8 cellular contexts compared by ENCODE assay signal in the genomic region with DNA sequence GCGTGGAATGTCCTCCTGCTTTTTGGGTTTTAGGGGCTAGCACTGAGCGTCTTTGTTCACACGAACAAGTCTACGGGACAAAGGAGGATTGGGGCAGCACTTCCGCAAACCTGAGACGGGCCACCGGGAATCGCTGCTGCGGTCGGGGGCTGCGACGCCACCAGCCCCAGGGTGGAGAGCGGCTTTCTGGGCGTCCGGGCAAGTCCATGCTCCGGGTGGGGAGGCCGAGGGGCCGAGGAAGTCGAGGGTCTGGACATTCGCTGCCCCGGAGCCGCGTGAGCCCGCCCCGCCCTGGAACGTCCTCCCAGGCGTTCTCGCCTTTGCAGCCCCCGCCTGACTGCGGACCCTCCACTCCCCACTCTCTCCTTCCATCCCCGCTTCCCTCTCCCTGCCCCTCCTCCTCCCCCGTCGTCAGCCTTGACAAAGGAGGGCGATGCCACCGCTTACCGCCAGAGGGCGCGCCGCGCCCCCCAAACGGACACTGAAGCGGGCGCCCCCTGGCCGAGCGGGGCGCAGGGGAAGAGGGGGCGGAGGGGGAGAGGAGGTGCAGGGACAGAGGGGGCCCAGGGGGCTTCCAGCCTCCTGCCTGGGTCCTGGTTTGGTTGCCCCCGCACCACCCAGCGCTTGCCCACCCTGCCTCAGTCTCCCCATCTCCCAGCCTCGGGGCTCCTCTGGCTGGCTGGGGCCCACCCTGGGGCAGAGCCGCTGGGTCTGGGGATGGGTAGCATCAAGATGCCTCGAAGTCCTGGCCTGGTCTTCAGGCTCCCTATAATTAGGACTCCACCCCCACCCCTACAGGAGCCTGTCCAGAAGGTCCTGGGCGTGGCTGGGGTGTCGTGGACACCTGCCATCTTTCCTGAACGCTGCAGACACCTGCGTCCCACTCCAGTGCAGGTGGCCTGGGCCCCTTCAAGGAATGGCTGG. TPM values are rescaled to one million over a fixed set of nuclear protein-coding genes. Genes with fewer than 3 reads are reported as not detected.
DNase-seq lines count a peak whose midpoint lies in the region; ATAC-seq and TF ChIP-seq lines count a peak whose summit lies in the region.

No MANE protein-coding gene starts in this region.

- no peaks in the 10 kb centered on the region for H3K27me3 ChIP-seq in liver (ENCODE audit: control insufficient read depth in 4 of 4, insufficient read depth in 4 of 4, low read length in 3 of 4)

- H3K27ac ChIP-seq in liver (ENCODE audit: low read depth in 1 of 2, low read length in 2 of 2) = no peak overlapping the region

- no peak overlapping the region for H3K9ac ChIP-seq in liver (ENCODE audit: low read depth in 1 of 2, low read length in 2 of 2)

- DNase-seq in 8988T (peak; percentile 97), GM13976 (ENCODE audit: low spot score) (peak; percentile 93), Kasumi-1 (lab: John Stamatoyannopoulos, UW) (peak; percentile 50 to 51), dedifferentiated amniotic fluid mesenchymal stem cell (ENCODE audit: extremely low spot score) (peak; percentile 36)
- peak; percentile 57 to 67 for DNase-seq in activated CD4-positive, alpha-beta T cell treated with anti-CD3 and anti-CD28 coated beads for 4 hours
- DNase-seq in stimulated activated CD4-positive, alpha-beta T cell treated with anti-CD3 and anti-CD28 coated beads, Interleukin-4, amount 100 ng/mL, for 1 hour = peak; percentile 69

- H3K4me1 ChIP-seq in liver (ENCODE audit: control insufficient read depth in 4 of 4, insufficient read depth in 4 of 4, low read length in 3 of 4) = peaks cover 0 to 32% (median 14%) of the 10 kb centered on the region in 4 donors

- peak overlapping the region in 2 of 3 donors; percentile 18 to 19 for H3K4me3 ChIP-seq in liver (ENCODE audit: low read depth in 1 of 3, low read length in 3 of 3)

- ATAC-seq in GM21390 (IDR thresholded peaks at IDR 0.05; ENCODE audit: unreplicated experiment) = no peak

- in situ Hi-C loops in GM13976 (cut with MboI; ENCODE audit: low sequenced_read_pairs, unreplicated experiment) = no loop called here

- no peaks in the 10 kb centered on the region for H3K9me3 ChIP-seq in liver (ENCODE audit: control insufficient read depth in 4 of 4, low read length in 3 of 4)

- WGBS in liver = 9% methylated on average over 56 of the region's 56 CpGs

- H3K36me3 ChIP-seq in liver (ENCODE audit: control insufficient read depth in 4 of 4, insufficient read depth in 3 of 4, low read depth in 1 of 4, low read length in 3 of 4) = no peaks in the 10 kb centered on the region

- peak; percentile 78 to 88 for TF ChIP-seq RAD21 in liver (IDR thresholded peaks at IDR 0.05)

- peak; percentile 100 for TF ChIP-seq CTCF in GM13976 (IDR thresholded peaks at IDR 0.05; ENCODE audit: borderline replicate concordance, control extremely low read depth, extremely low read depth, insufficient read depth, missing control alignments)
- TF ChIP-seq CTCF in liver (IDR thresholded peaks at IDR 0.05; ENCODE audit: low read depth, low read length, missing input control) = peak; percentile 87

TF ChIP-seq in liver, 16 proteins besides CTCF, POLR2A, EP300 and RAD21:
- no peak for TF ChIP-seq TAF1 (conservative IDR thresholded peaks at IDR 0.05)
- TF ChIP-seq, protein P1, sequence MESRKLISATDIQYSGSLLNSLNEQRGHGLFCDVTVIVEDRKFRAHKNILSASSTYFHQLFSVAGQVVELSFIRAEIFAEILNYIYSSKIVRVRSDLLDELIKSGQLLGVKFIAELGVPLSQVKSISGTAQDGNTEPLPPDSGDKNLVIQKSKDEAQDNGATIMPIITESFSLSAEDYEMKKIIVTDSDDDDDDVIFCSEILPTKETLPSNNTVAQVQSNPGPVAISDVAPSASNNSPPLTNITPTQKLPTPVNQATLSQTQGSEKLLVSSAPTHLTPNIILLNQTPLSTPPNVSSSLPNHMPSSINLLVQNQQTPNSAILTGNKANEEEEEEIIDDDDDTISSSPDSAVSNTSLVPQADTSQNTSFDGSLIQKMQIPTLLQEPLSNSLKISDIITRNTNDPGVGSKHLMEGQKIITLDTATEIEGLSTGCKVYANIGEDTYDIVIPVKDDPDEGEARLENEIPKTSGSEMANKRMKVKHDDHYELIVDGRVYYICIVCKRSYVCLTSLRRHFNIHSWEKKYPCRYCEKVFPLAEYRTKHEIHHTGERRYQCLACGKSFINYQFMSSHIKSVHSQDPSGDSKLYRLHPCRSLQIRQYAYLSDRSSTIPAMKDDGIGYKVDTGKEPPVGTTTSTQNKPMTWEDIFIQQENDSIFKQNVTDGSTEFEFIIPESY (IDR thresholded peaks at IDR 0.05) = no peak
- no peak for TF ChIP-seq RXRA (IDR thresholded peaks at IDR 0.05)
- TF ChIP-seq YY1 (IDR thresholded peaks at IDR 0.05) = no peak
- TF ChIP-seq HNF4G (IDR thresholded peaks at IDR 0.05) = no peak
- TF ChIP-seq ATF3 (IDR thresholded peaks at IDR 0.05) = no peak
- TF ChIP-seq, protein P2, sequence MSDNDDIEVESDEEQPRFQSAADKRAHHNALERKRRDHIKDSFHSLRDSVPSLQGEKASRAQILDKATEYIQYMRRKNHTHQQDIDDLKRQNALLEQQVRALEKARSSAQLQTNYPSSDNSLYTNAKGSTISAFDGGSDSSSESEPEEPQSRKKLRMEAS (IDR thresholded peaks at IDR 0.05) = no peak
- no peak for TF ChIP-seq EGR1 (IDR thresholded peaks at IDR 0.05; ENCODE audit: low read depth in 2 of 2)
- TF ChIP-seq FOXA1 (IDR thresholded peaks at IDR 0.05) = no peak
- TF ChIP-seq SP1 (IDR thresholded peaks at IDR 0.05) = no peak
- TF ChIP-seq, protein P3, sequence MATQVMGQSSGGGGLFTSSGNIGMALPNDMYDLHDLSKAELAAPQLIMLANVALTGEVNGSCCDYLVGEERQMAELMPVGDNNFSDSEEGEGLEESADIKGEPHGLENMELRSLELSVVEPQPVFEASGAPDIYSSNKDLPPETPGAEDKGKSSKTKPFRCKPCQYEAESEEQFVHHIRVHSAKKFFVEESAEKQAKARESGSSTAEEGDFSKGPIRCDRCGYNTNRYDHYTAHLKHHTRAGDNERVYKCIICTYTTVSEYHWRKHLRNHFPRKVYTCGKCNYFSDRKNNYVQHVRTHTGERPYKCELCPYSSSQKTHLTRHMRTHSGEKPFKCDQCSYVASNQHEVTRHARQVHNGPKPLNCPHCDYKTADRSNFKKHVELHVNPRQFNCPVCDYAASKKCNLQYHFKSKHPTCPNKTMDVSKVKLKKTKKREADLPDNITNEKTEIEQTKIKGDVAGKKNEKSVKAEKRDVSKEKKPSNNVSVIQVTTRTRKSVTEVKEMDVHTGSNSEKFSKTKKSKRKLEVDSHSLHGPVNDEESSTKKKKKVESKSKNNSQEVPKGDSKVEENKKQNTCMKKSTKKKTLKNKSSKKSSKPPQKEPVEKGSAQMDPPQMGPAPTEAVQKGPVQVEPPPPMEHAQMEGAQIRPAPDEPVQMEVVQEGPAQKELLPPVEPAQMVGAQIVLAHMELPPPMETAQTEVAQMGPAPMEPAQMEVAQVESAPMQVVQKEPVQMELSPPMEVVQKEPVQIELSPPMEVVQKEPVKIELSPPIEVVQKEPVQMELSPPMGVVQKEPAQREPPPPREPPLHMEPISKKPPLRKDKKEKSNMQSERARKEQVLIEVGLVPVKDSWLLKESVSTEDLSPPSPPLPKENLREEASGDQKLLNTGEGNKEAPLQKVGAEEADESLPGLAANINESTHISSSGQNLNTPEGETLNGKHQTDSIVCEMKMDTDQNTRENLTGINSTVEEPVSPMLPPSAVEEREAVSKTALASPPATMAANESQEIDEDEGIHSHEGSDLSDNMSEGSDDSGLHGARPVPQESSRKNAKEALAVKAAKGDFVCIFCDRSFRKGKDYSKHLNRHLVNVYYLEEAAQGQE (IDR thresholded peaks at IDR 0.05) = no peak
- no peak for TF ChIP-seq JUND (IDR thresholded peaks at IDR 0.05)

RNA-seq across cellular contexts. Expression of gene INF2, which starts 39.1 kb away (rescaled TPM):
- 10 to 100 TPM; 13.1 to 35.8 TPM for total RNA-seq in liver
- polyA plus RNA-seq in liver = 10 to 100 TPM; 15.1 to 51.6 TPM

RNA-seq across cellular contexts. Expression of gene TMEM179, which starts 45.7 kb away (rescaled TPM):
- total RNA-seq in liver = under 1 TPM in 1 of 2 donors, not detected in 1; 0.37 TPM
- under 1 TPM in 1 of 2 donors, not detected in 1; 0.12 TPM for polyA plus RNA-seq in liver

Comparison
In these comparisons a context has a peak if more than half of its experiments do, and no peak if none do; other contexts are left out.
1. DNase-seq: peak in every context shown above with its lines; median percentile 97 in 8988T; 93 in GM13976; 69 in stimulated activated CD4-positive, alpha-beta T cell treated with anti-CD3 and anti-CD28 coated beads, Interleukin-4, amount 100 ng/mL, for 1 hour; 62 in activated CD4-positive, alpha-beta T cell treated with anti-CD3 and anti-CD28 coated beads for 4 hours; 50 in Kasumi-1; 36 in dedifferentiated amniotic fluid mesenchymal stem cell.